Comparison of ENCODE assay signal across 14 cellular contexts in genomic region chr7:44891791-44892190, GRCh38. TPM values are rescaled to one million over a fixed set of nuclear protein-coding genes. Genes with fewer than 3 reads are reported as not detected.
DNase-seq lines count a peak whose midpoint lies in the region; ATAC-seq and TF ChIP-seq lines count a peak whose summit lies in the region.
"Had no signal": no experiment of that assay in that cellular context is flagged by ENCODE, and none has a peak within 500 bp of the region (broad histone marks: within the 10 kb centered on the region; RNA-seq: fewer than 3 reads in every experiment).

No MANE protein-coding gene starts in this region.

- H3K27me3 Mint-ChIP-seq in T-cell = no peaks in the 10 kb centered on the region

- peak overlapping the region in 2 of 3 donors; percentile 13 to 54 for H3K4me3 Mint-ChIP-seq in T-cell
- peak overlapping the region; percentile 28 for H3K4me3 Mint-ChIP-seq in stimulated activated effector memory CD8-positive, alpha-beta T cell treated with anti-CD3 and anti-CD28 coated beads, Interleukin-12 subunit alpha, Interleukin-12 subunit beta, amount 100 ng/mL, for 72 hours

- 95 to 100% methylated on average over 1 of the region's 1 CpG for WGBS in upper lobe of left lung, 2 donors

- TF ChIP-seq CTCF in upper lobe of left lung (IDR thresholded peaks at IDR 0.05) = no peak

- no peak for TF ChIP-seq EP300 in upper lobe of left lung (IDR thresholded peaks at IDR 0.05)

- H3K36me3 Mint-ChIP-seq in T-cell = no peaks in the 10 kb centered on the region
- H3K36me3 Mint-ChIP-seq in stimulated activated effector memory CD8-positive, alpha-beta T cell treated with anti-CD3 and anti-CD28 coated beads, Interleukin-12 subunit alpha, Interleukin-12 subunit beta, amount 100 ng/mL, for 72 hours = no peaks in the 10 kb centered on the region

- no peak for ATAC-seq in T-cell (replicated peaks in 1 of 4)
- peak; percentile 43 for ATAC-seq in stimulated activated effector memory CD8-positive, alpha-beta T cell treated with anti-CD3 and anti-CD28 coated beads, Interleukin-12 subunit alpha, Interleukin-12 subunit beta, amount 100 ng/mL, for 72 hours
- ATAC-seq in upper lobe of left lung (ENCODE audit: low FRiP score in 2 of 2) = no peak
- ATAC-seq in HG03159 (IDR thresholded peaks at IDR 0.05; ENCODE audit: unreplicated experiment) = no peak

- peak overlapping the region; percentile 96 to 97 for H3K27ac Mint-ChIP-seq in T-cell
- H3K27ac Mint-ChIP-seq in stimulated activated effector memory CD8-positive, alpha-beta T cell treated with anti-CD3 and anti-CD28 coated beads, Interleukin-12 subunit alpha, Interleukin-12 subunit beta, amount 100 ng/mL, for 72 hours = peak overlapping the region; percentile 97

- CTCF ChIA-PET in T-cell (lab: Charles Lee) = interaction anchor here (0.6 to 1.1 kb wide), 5 partner anchors 23 to 219 kb away, joined by 3 to 7 read pairs (median 3); no protein-coding TSS in a partner anchor

- H3K4me3 ChIP-seq in upper lobe of left lung = no peak overlapping the region
- H3K4me3 ChIP-seq: hepatocyte, SK-N-MC had no signal

- no peaks in the 10 kb centered on the region for H3K9me3 ChIP-seq in upper lobe of left lung

- H3K9me3 Mint-ChIP-seq in T-cell = no peaks in the 10 kb centered on the region
- no peaks in the 10 kb centered on the region for H3K9me3 Mint-ChIP-seq in stimulated activated effector memory CD8-positive, alpha-beta T cell treated with anti-CD3 and anti-CD28 coated beads, Interleukin-12 subunit alpha, Interleukin-12 subunit beta, amount 100 ng/mL, for 72 hours

- no peaks in the 10 kb centered on the region for H3K36me3 ChIP-seq in upper lobe of left lung

- peak; percentile 66 for DNase-seq in activated CD8-positive, alpha-beta memory T cell treated with anti-CD3 and anti-CD28 coated beads for 24 hours
- DNase-seq in activated CD8-positive, alpha-beta memory T cell treated with anti-CD3 and anti-CD28 coated beads, Interleukin-2, amount 50 U/mL, for 4 hours = no peak
- DNase-seq in T-cell (no peak), cerebellar cortex (ENCODE audit: low spot score) (peak; percentile 67), upper lobe of left lung (no peak), SIG-M5 treated with dmso at 0.1 percent for 504 hours (lab: John Stamatoyannopoulos, UW; ENCODE audit: unreplicated experiment) (no peak)
- no peak for DNase-seq in stimulated activated effector memory CD8-positive, alpha-beta T cell treated with anti-CD3 and anti-CD28 coated beads, Interleukin-12 subunit alpha, Interleukin-12 subunit beta, amount 100 ng/mL, for 72 hours (ENCODE audit: low spot score in 2 of 2)
- DNase-seq: kidney, MV-4-11, NCI-H2081 treated with DMSO at 0.1 percent for 48 hours, NCI-H526 had no signal

- H3K4me1 ChIP-seq in upper lobe of left lung = no peaks in the 10 kb centered on the region

- no peaks in the 10 kb centered on the region for H3K27me3 ChIP-seq in upper lobe of left lung
- H3K27me3 ChIP-seq: hepatocyte had no signal

- POLR2A ChIA-PET in T-cell (lab: Charles Lee) = interaction anchor here (0.5 to 0.7 kb wide), 3 partner anchors 277 to 691 kb away, joined by 3 read pairs; partner anchors contain the start of gene YKT6 (in 1 of the 2)

- TF ChIP-seq POLR2A in upper lobe of left lung (IDR thresholded peaks at IDR 0.05) = no peak

- H3K27ac ChIP-seq in upper lobe of left lung = peak overlapping the region in 1 of 4 donors; percentile 23
- H3K27ac ChIP-seq: hepatocyte, SK-N-MC had no signal

- peaks cover 24 to 32% (median 27%) of the 10 kb centered on the region in 3 donors for H3K4me1 Mint-ChIP-seq in T-cell
- H3K4me1 Mint-ChIP-seq in stimulated activated effector memory CD8-positive, alpha-beta T cell treated with anti-CD3 and anti-CD28 coated beads, Interleukin-12 subunit alpha, Interleukin-12 subunit beta, amount 100 ng/mL, for 72 hours = peaks cover 45% of the 10 kb centered on the region

RNA-seq across cellular contexts. Expression of gene PURB, which starts 6.5 kb away (rescaled TPM):
- 10 to 100 TPM; 19.5 to 29.8 (median 20.1) TPM for total RNA-seq in T-cell
- 10 to 100 TPM; 15.0 to 38.2 (median 21.7) TPM for total RNA-seq in upper lobe of left lung

RNA-seq across cellular contexts. Expression of gene H2AZ2, which starts 43.9 kb away (rescaled TPM):
- total RNA-seq in T-cell = 100 to 1,000 TPM; 151 to 177 (median 158) TPM
- total RNA-seq in upper lobe of left lung = 100 to 1,000 TPM in 4 of 6 donors, 10 to 100 TPM in 2; 46.1 to 151 (median 133) TPM

Comparison
In these comparisons a context has a peak if more than half of its experiments do, and no peak if none do; other contexts are left out.
1. DNase-seq: peak in activated CD8-positive, alpha-beta memory T cell treated with anti-CD3 and anti-CD28 coated beads for 24 hours (single experiment) and cerebellar cortex (single experiment); none in activated CD8-positive, alpha-beta memory T cell treated with anti-CD3 and anti-CD28 coated beads, Interleukin-2, amount 50 U/mL, for 4 hours (single experiment), T-cell (0 of 34), stimulated activated effector memory CD8-positive, alpha-beta T cell treated with anti-CD3 and anti-CD28 coated beads, Interleukin-12 subunit alpha, Interleukin-12 subunit beta, amount 100 ng/mL, for 72 hours (0 of 2), upper lobe of left lung (0 of 2) and SIG-M5 treated with dmso at 0.1 percent for 504 hours (single experiment).